ENCODE assay signal across 19 cellular contexts in genomic region chr4:14348506-14348905, GRCh38.
"Had no signal": no experiment of that assay in that cellular context is flagged by ENCODE, and none has a peak within 500 bp of the region (broad histone marks: within the 10 kb centered on the region; RNA-seq: fewer than 3 reads in every experiment).

No MANE protein-coding gene starts in this region.

- H3K27ac ChIP-seq: heart left ventricle, left ventricle myocardium inferior, psoas muscle, suprapubic skin had no signal

- FAIRE-seq: frontal cortex, kidney had no signal

- H3K4me1 ChIP-seq: psoas muscle, suprapubic skin had no signal

- H3K36me3 ChIP-seq: heart left ventricle, left ventricle myocardium inferior, suprapubic skin had no signal

- H3K4me3 ChIP-seq: heart left ventricle, left ventricle myocardium inferior, psoas muscle, suprapubic skin had no signal

- H3K27me3 ChIP-seq: heart left ventricle, suprapubic skin had no signal

- DNase-seq: activated CD4-positive, alpha-beta T cell treated with anti-CD3 and anti-CD28 coated beads, Interleukin-2, amount 50 U/mL, for 48 hours; activated CD8-positive, alpha-beta memory T cell treated with anti-CD3 and anti-CD28 coated beads, Interleukin-2, amount 10 ng/mL, durations not matched to agents 7 days and 5 days; activated gamma-delta T cell; activated T-cell treated with anti-CD3 and anti-CD28 coated beads, Interleukin-2, amount 50 U/mL, for 4 hours; caudate nucleus; cortex of kidney; effector memory CD4-positive, alpha-beta T cell; heart left ventricle; kidney; left ventricle myocardium inferior; mesenchymal stem cell; occipital lobe; psoas muscle; stimulated activated CD4-positive, alpha-beta T cell treated with anti-CD3 and anti-CD28 coated beads, Interleukin-2, amount 100 ng/mL, for 48 hours; stimulated activated naive CD4-positive, alpha-beta T cell treated with Interleukin-2 at 50 U/mL for 16 hours; T-helper 17 cell had no signal

- ATAC-seq: activated CD8-positive, alpha-beta memory T cell treated with anti-CD3 and anti-CD28 coated beads, Interleukin-2, amount 10 ng/mL, durations not matched to agents 7 days and 5 days; activated T-cell treated with anti-CD3 and anti-CD28 coated beads, Interleukin-2, amount 50 U/mL, for 4 hours; heart left ventricle; psoas muscle; sciatic nerve; T-helper 17 cell had no signal

- H3K9me3 ChIP-seq: heart left ventricle, left ventricle myocardium inferior, psoas muscle, suprapubic skin had no signal
